ENCODE assay signal across 1 cellular context in the genomic region with DNA sequence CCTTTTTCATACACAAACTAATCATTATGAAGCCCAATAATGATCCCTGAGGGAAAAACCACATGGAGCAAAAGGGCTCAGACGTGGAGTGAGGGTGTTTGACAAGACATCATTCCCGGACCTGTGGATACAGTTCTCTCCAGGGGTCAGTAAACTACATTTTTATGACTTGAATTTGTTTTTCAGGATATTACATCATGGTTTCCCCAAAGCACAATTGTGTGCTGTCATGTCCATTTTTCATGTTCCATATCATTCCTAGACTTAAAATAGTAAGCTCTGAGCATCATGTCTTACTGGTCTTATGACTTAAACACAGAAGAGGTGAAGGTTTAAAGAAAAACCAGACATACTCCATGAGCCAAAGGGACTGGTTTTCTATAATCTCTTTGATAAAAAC.
A peak's percentile ranks its signal among the peaks of the same experiment; 100 is the strongest.
TF ChIP-seq lines count a peak whose summit lies in the region.

No MANE protein-coding gene starts in this region.

TF ChIP-seq in HEK293, 187 proteins besides CTCF, POLR2A, EP300 and RAD21 (continued from another document):
- TF ChIP-seq, protein P1, sequence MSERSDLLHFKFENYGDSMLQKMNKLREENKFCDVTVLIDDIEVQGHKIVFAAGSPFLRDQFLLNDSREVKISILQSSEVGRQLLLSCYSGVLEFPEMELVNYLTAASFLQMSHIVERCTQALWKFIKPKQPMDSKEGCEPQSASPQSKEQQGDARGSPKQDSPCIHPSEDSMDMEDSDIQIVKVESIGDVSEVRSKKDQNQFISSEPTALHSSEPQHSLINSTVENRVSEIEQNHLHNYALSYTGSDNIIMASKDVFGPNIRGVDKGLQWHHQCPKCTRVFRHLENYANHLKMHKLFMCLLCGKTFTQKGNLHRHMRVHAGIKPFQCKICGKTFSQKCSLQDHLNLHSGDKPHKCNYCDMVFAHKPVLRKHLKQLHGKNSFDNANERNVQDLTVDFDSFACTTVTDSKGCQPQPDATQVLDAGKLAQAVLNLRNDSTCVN (tag by site-specific recombination; optimal IDR thresholded peaks at IDR 0.05): no peak
- TF ChIP-seq, protein P2, sequence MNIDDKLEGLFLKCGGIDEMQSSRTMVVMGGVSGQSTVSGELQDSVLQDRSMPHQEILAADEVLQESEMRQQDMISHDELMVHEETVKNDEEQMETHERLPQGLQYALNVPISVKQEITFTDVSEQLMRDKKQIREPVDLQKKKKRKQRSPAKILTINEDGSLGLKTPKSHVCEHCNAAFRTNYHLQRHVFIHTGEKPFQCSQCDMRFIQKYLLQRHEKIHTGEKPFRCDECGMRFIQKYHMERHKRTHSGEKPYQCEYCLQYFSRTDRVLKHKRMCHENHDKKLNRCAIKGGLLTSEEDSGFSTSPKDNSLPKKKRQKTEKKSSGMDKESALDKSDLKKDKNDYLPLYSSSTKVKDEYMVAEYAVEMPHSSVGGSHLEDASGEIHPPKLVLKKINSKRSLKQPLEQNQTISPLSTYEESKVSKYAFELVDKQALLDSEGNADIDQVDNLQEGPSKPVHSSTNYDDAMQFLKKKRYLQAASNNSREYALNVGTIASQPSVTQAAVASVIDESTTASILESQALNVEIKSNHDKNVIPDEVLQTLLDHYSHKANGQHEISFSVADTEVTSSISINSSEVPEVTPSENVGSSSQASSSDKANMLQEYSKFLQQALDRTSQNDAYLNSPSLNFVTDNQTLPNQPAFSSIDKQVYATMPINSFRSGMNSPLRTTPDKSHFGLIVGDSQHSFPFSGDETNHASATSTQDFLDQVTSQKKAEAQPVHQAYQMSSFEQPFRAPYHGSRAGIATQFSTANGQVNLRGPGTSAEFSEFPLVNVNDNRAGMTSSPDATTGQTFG (tag by site-specific recombination; IDR thresholded peaks at IDR 0.05; ENCODE audit: borderline replicate concordance): no peak
- TF ChIP-seq, protein P3, sequence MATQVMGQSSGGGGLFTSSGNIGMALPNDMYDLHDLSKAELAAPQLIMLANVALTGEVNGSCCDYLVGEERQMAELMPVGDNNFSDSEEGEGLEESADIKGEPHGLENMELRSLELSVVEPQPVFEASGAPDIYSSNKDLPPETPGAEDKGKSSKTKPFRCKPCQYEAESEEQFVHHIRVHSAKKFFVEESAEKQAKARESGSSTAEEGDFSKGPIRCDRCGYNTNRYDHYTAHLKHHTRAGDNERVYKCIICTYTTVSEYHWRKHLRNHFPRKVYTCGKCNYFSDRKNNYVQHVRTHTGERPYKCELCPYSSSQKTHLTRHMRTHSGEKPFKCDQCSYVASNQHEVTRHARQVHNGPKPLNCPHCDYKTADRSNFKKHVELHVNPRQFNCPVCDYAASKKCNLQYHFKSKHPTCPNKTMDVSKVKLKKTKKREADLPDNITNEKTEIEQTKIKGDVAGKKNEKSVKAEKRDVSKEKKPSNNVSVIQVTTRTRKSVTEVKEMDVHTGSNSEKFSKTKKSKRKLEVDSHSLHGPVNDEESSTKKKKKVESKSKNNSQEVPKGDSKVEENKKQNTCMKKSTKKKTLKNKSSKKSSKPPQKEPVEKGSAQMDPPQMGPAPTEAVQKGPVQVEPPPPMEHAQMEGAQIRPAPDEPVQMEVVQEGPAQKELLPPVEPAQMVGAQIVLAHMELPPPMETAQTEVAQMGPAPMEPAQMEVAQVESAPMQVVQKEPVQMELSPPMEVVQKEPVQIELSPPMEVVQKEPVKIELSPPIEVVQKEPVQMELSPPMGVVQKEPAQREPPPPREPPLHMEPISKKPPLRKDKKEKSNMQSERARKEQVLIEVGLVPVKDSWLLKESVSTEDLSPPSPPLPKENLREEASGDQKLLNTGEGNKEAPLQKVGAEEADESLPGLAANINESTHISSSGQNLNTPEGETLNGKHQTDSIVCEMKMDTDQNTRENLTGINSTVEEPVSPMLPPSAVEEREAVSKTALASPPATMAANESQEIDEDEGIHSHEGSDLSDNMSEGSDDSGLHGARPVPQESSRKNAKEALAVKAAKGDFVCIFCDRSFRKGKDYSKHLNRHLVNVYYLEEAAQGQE (tag by site-specific recombination; IDR thresholded peaks at IDR 0.05): no peak
- TF ChIP-seq, protein P4, sequence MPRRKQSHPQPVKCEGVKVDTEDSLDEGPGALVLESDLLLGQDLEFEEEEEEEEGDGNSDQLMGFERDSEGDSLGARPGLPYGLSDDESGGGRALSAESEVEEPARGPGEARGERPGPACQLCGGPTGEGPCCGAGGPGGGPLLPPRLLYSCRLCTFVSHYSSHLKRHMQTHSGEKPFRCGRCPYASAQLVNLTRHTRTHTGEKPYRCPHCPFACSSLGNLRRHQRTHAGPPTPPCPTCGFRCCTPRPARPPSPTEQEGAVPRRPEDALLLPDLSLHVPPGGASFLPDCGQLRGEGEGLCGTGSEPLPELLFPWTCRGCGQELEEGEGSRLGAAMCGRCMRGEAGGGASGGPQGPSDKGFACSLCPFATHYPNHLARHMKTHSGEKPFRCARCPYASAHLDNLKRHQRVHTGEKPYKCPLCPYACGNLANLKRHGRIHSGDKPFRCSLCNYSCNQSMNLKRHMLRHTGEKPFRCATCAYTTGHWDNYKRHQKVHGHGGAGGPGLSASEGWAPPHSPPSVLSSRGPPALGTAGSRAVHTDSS (tag by site-specific recombination; IDR thresholded peaks at IDR 0.05): no peak
- TF ChIP-seq SP3 (tag by site-specific recombination; IDR thresholded peaks at IDR 0.05) (no peak), SCRT2 (tag by site-specific recombination; IDR thresholded peaks at IDR 0.05) (peak; percentile 57), GLI2 (tag by site-specific recombination; IDR thresholded peaks at IDR 0.05; ENCODE audit: borderline replicate concordance, low read depth) (no peak), HOXC10 (CRISPR knock-in tag; IDR thresholded peaks at IDR 0.05) (no peak), KLF7 (tag by site-specific recombination; IDR thresholded peaks at IDR 0.05; ENCODE audit: borderline replicate concordance) (no peak), ZNF391 (tag by site-specific recombination; IDR thresholded peaks at IDR 0.05; ENCODE audit: borderline replicate concordance, low read depth) (no peak), ZNF394 (tag by site-specific recombination; IDR thresholded peaks at IDR 0.05; ENCODE audit: borderline replicate concordance) (no peak), ZNF311 (tag by site-specific recombination; IDR thresholded peaks at IDR 0.05; ENCODE audit: borderline replicate concordance) (no peak), ZBTB1 (tag by site-specific recombination; IDR thresholded peaks at IDR 0.05) (no peak), ZNF248 (tag by site-specific recombination; IDR thresholded peaks at IDR 0.05) (no peak), TRIM28 (IDR thresholded peaks at IDR 0.05; ENCODE audit: borderline replicate concordance, low read length) (peak; percentile 62; the same call in 1 of the 2 replicates), ZNF621 (tag by site-specific recombination; IDR thresholded peaks at IDR 0.05) (no peak), SCRT1 (tag by site-specific recombination; IDR thresholded peaks at IDR 0.05; ENCODE audit: borderline replicate concordance) (no peak)
- TF ChIP-seq, protein P5, sequence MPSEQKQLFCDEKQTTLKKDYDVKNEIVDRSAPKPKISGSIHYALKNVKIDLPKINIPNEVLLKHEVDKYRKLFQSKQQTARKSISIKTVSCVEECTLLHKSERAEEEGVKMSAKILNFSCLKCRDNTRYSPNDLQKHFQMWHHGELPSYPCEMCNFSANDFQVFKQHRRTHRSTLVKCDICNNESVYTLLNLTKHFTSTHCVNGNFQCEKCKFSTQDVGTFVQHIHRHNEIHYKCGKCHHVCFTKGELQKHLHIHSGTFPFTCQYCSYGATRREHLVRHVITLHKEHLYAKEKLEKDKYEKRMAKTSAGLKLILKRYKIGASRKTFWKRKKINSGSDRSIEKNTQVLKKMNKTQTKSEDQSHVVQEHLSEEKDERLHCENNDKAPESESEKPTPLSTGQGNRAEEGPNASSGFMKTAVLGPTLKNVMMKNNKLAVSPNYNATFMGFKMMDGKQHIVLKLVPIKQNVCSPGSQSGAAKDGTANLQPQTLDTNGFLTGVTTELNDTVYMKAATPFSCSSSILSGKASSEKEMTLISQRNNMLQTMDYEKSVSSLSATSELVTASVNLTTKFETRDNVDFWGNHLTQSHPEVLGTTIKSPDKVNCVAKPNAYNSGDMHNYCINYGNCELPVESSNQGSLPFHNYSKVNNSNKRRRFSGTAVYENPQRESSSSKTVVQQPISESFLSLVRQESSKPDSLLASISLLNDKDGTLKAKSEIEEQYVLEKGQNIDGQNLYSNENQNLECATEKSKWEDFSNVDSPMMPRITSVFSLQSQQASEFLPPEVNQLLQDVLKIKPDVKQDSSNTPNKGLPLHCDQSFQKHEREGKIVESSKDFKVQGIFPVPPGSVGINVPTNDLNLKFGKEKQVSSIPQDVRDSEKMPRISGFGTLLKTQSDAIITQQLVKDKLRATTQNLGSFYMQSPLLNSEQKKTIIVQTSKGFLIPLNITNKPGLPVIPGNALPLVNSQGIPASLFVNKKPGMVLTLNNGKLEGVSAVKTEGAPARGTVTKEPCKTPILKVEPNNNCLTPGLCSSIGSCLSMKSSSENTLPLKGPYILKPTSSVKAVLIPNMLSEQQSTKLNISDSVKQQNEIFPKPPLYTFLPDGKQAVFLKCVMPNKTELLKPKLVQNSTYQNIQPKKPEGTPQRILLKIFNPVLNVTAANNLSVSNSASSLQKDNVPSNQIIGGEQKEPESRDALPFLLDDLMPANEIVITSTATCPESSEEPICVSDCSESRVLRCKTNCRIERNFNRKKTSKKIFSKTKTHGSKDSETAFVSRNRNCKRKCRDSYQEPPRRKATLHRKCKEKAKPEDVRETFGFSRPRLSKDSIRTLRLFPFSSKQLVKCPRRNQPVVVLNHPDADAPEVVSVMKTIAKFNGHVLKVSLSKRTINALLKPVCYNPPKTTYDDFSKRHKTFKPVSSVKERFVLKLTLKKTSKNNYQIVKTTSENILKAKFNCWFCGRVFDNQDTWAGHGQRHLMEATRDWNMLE (tag by site-specific recombination; conservative IDR thresholded peaks at IDR 0.05; ENCODE audit: low read depth): peak; percentile 30; the same call in 1 of the 2 replicates
- TF ChIP-seq, protein P6, sequence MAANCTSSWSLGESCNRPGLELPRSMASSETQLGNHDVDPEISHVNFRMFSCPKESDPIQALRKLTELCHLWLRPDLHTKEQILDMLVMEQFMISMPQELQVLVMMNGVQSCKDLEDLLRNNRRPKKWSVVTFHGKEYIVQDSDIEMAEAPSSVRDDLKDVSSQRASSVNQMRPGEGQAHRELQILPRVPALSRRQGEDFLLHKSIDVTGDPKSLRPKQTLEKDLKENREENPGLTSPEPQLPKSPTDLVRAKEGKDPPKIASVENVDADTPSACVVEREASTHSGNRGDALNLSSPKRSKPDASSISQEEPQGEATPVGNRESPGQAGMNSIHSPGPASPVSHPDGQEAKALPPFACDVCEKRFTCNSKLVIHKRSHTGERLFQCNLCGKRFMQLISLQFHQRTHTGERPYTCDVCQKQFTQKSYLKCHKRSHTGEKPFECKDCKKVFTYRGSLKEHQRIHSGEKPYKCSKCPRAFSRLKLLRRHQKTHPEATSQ (tag by site-specific recombination; IDR thresholded peaks at IDR 0.05): no peak
- TF ChIP-seq, protein P7, sequence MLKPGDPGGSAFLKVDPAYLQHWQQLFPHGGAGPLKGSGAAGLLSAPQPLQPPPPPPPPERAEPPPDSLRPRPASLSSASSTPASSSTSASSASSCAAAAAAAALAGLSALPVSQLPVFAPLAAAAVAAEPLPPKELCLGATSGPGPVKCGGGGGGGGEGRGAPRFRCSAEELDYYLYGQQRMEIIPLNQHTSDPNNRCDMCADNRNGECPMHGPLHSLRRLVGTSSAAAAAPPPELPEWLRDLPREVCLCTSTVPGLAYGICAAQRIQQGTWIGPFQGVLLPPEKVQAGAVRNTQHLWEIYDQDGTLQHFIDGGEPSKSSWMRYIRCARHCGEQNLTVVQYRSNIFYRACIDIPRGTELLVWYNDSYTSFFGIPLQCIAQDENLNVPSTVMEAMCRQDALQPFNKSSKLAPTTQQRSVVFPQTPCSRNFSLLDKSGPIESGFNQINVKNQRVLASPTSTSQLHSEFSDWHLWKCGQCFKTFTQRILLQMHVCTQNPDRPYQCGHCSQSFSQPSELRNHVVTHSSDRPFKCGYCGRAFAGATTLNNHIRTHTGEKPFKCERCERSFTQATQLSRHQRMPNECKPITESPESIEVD (tag by site-specific recombination; IDR thresholded peaks at IDR 0.05): peak; percentile 57; the same call in 1 of the 2 replicates
- TF ChIP-seq, protein P8, sequence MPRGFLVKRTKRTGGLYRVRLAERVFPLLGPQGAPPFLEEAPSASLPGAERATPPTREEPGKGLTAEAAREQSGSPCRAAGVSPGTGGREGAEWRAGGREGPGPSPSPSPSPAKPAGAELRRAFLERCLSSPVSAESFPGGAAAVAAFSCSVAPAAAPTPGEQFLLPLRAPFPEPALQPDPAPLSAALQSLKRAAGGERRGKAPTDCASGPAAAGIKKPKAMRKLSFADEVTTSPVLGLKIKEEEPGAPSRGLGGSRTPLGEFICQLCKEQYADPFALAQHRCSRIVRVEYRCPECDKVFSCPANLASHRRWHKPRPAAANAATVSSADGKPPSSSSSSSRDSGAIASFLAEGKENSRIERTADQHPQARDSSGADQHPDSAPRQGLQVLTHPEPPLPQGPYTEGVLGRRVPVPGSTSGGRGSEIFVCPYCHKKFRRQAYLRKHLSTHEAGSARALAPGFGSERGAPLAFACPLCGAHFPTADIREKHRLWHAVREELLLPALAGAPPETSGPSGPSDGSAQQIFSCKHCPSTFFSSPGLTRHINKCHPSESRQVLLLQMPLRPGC (tag by site-specific recombination; IDR thresholded peaks at IDR 0.05): no peak
